In genomic region chr5:149834246-149834855, GRCh38 we compare ENCODE assay signal across 8 cellular contexts.
A peak's percentile ranks its signal among the peaks of the same experiment; 100 is the strongest.
DNase-seq lines count a peak whose midpoint lies in the region; ATAC-seq, FAIRE-seq and TF ChIP-seq lines count a peak whose summit lies in the region.

No MANE protein-coding gene starts in this region.

- H3K79me1 ChIP-seq in H1 (ENCODE audit: low read depth, low read length), result no peaks in the 10 kb centered on the region
- H3K79me1 ChIP-seq in mesendoderm (ENCODE audit: low read length), result no peaks in the 10 kb centered on the region

- peak; percentile 45 for DNase-seq in CD1c-positive myeloid dendritic cell (ENCODE audit: extremely low spot score)
- DNase-seq in GM23248, result peak; percentile 85
- DNase-seq in NCI-H446 treated with DMSO at 0.1 percent for 48 hours (lab: John Stamatoyannopoulos, UW), result peak; percentile 38
- DNase-seq in activated CD4-positive, alpha-beta T cell treated with anti-CD3 and anti-CD28 coated beads for 36 hours, result peak; percentile 74
- peak; percentile 25 to 58 for DNase-seq in H1 (ENCODE audit: low read depth in 1 of 2, low spot score in 2 of 2)
- DNase-seq in mesendoderm, result peak; percentile 86
- no peak for DNase-seq in foreskin melanocyte

- H2BK20ac ChIP-seq in H1 (ENCODE audit: low read length), result no peak overlapping the region

- H2AK5ac ChIP-seq in H1 (ENCODE audit: low read depth, low read length), result no peak overlapping the region
- H2AK5ac ChIP-seq in mesendoderm (ENCODE audit: low read length), result no peak overlapping the region

- no peak overlapping the region for H2BK12ac ChIP-seq in H1 (ENCODE audit: low read depth, low read length)

- H3K18ac ChIP-seq in H1 (ENCODE audit: extremely low read depth, low read length), result no peak overlapping the region
- H3K18ac ChIP-seq in mesendoderm (ENCODE audit: low read length), result no peak overlapping the region

- H3K56ac ChIP-seq in H1 (replicated peaks; ENCODE audit: insufficient read length, low read depth, low read length) (no peak overlapping the region), mesendoderm (ENCODE audit: low read length) (no peak overlapping the region)

- H3K27me3 ChIP-seq in GM23248 (replicated peaks; ENCODE audit: insufficient read depth) (no peaks in the 10 kb centered on the region), H1 (replicated peaks in 1 of 4; ENCODE audit: control insufficient read depth in 3 of 4, extremely low read depth in 1 of 4, insufficient read depth in 3 of 4, low read length in 3 of 4) (no peaks in the 10 kb centered on the region), mesendoderm (ENCODE audit: insufficient read depth, low read length, poor library complexity) (no peaks in the 10 kb centered on the region), stomach smooth muscle (ENCODE audit: control insufficient read depth in 1 of 2, insufficient read depth in 2 of 2, low read length in 2 of 2) (no peaks in the 10 kb centered on the region)

- H3K23ac ChIP-seq in H1 (ENCODE audit: insufficient read length) (no peak overlapping the region), mesendoderm (ENCODE audit: low read length) (no peak overlapping the region)

- TF ChIP-seq RAD21 in H1 (IDR thresholded peaks at IDR 0.05 in 1 of 2, conservative IDR thresholded peaks at IDR 0.05 in 1 of 2; ENCODE audit: low read depth in 2 of 2, low read length in 2 of 2), result peak; percentile 79

- no peak overlapping the region for H3K4me3 Mint-ChIP-seq in activated CD4-positive, alpha-beta T cell treated with anti-CD3 and anti-CD28 coated beads for 36 hours

- H3K4me2 ChIP-seq in GM23248 (ENCODE audit: unreplicated experiment), result no peak overlapping the region
- no peak overlapping the region for H3K4me2 ChIP-seq in H1 (ENCODE audit: insufficient read depth in 1 of 2, low read depth in 2 of 2, low read length in 2 of 2)
- no peak overlapping the region for H3K4me2 ChIP-seq in mesendoderm (ENCODE audit: low read length)

- TF ChIP-seq EP300 in H1 (IDR thresholded peaks at IDR 0.05; ENCODE audit: borderline replicate concordance in 1 of 2, low read depth in 2 of 2, low read length in 2 of 2), result no peak

- no peak overlapping the region for H2AFZ ChIP-seq in GM23248
- H2AFZ ChIP-seq in H1 (ENCODE audit: low read length), result no peak overlapping the region

- H4K8ac ChIP-seq in H1 (ENCODE audit: extremely low read depth, insufficient read depth, low read length) (no peak overlapping the region), mesendoderm (ENCODE audit: low read depth, low read length) (no peak overlapping the region)

- H3K4ac ChIP-seq in H1 (replicated peaks; ENCODE audit: insufficient read length, low read depth, low read length) (no peak overlapping the region), mesendoderm (ENCODE audit: low read depth, low read length) (no peak overlapping the region)

- no peak overlapping the region for H2BK5ac ChIP-seq in H1 (ENCODE audit: low read depth, low read length)
- no peak overlapping the region for H2BK5ac ChIP-seq in mesendoderm (ENCODE audit: low read length)

- H3K36me3 ChIP-seq in GM23248 (ENCODE audit: low read depth) (no peaks in the 10 kb centered on the region), H1 (ENCODE audit: control insufficient read depth in 2 of 4, insufficient read depth in 4 of 4, low read length in 3 of 4) (peaks cover 0 to 2% (median 0%) of the 10 kb centered on the region in 4 experiments; a peak in 1 of 8 replicates), mesendoderm (ENCODE audit: control insufficient read depth, insufficient read depth, low read length) (no peaks in the 10 kb centered on the region), stomach smooth muscle (ENCODE audit: control insufficient read depth in 2 of 2, insufficient read depth in 2 of 2, low read length in 2 of 2) (peaks cover 33 to 38% of the 10 kb centered on the region in 2 donors)

- H3K4me1 ChIP-seq in GM23248 (ENCODE audit: insufficient read depth), result peaks cover 7% of the 10 kb centered on the region
- H3K4me1 ChIP-seq in H1 (replicated peaks in 1 of 4; ENCODE audit: control insufficient read depth in 3 of 4, insufficient read depth in 4 of 4, low read length in 3 of 4), result no peaks in the 10 kb centered on the region
- H3K4me1 ChIP-seq in mesendoderm (ENCODE audit: control insufficient read depth, low read depth, low read length), result no peaks in the 10 kb centered on the region
- H3K4me1 ChIP-seq in stomach smooth muscle (ENCODE audit: control insufficient read depth, insufficient read depth, low read length), result peaks cover 6% of the 10 kb centered on the region

- H4K20me1 ChIP-seq in GM23248 (ENCODE audit: insufficient read depth) (no peaks in the 10 kb centered on the region), H1 (replicated peaks in 1 of 2; ENCODE audit: control insufficient read depth in 1 of 2, insufficient read depth in 2 of 2, low read length in 2 of 2) (no peaks in the 10 kb centered on the region)

- H3K9me3 ChIP-seq in GM23248 (ENCODE audit: low read depth) (no peaks in the 10 kb centered on the region), H1 (ENCODE audit: insufficient read depth in 2 of 2, low read depth in 1 of 2, low read length in 1 of 2) (no peaks in the 10 kb centered on the region), stomach smooth muscle (ENCODE audit: control insufficient read depth in 2 of 2, low read length in 2 of 2) (no peaks in the 10 kb centered on the region)

- H3K27ac Mint-ChIP-seq in activated CD4-positive, alpha-beta T cell treated with anti-CD3 and anti-CD28 coated beads for 36 hours, result no peak overlapping the region

- H3K4me3 ChIP-seq in GM23248 (no peak overlapping the region), H1 (ENCODE audit: extremely low read depth in 1 of 4, insufficient read depth in 2 of 4, low read depth in 3 of 4, low read length in 4 of 4) (no peak overlapping the region), mesendoderm (ENCODE audit: low read length) (no peak overlapping the region), stomach smooth muscle (ENCODE audit: low read length in 2 of 2) (no peak overlapping the region)

- POLR2A ChIA-PET in activated CD4-positive, alpha-beta T cell treated with anti-CD3 and anti-CD28 coated beads for 36 hours (lab: Charles Lee), result interaction anchor here (0.5 to 0.7 kb wide), 2 partner anchors 79 to 93 kb away, joined by 3 to 7 read pairs; no protein-coding TSS in a partner anchor
- POLR2A ChIA-PET in H1 (lab: Charles Lee; ENCODE audit: partially characterized antibody), result interaction anchor here (0.7 kb wide), 1 partner anchor 13 kb away, joined by 3 read pairs; no protein-coding TSS in a partner anchor

- H3K23me2 ChIP-seq in H1 (ENCODE audit: low read depth, low read length), result no peaks in the 10 kb centered on the region

- no peak overlapping the region for H3K14ac ChIP-seq in H1 (ENCODE audit: insufficient read length)

- H3K27me3 Mint-ChIP-seq in activated CD4-positive, alpha-beta T cell treated with anti-CD3 and anti-CD28 coated beads for 36 hours, result no peaks in the 10 kb centered on the region

- intact Hi-C loops in activated CD4-positive, alpha-beta T cell treated with anti-CD3 and anti-CD28 coated beads for 36 hours (cut with DNase I, micrococcal nuclease), result loop anchor here (1.0 kb wide), 3 partner anchors 128 to 384 kb away; no protein-coding TSS in a partner anchor

- CTCF ChIA-PET in activated CD4-positive, alpha-beta T cell treated with anti-CD3 and anti-CD28 coated beads for 36 hours (lab: Charles Lee), result interaction anchor here (0.5 to 7.8 kb wide), 30 partner anchors 9 to 389 kb away, joined by 3 to 116 read pairs (median 4); partner anchors contain the start of genes HMGXB3, SLC26A2 and TIGD6
- CTCF ChIA-PET in H1 (lab: Charles Lee; ENCODE audit: partially characterized antibody), result interaction anchor here (0.6 to 68.7 kb wide), 53 partner anchors 11 to 1236 kb away, joined by 3 to 1740 read pairs (median 4); partner anchors contain the start of gene SLC26A2

- peak; percentile 55 for ATAC-seq in activated CD4-positive, alpha-beta T cell treated with anti-CD3 and anti-CD28 coated beads for 36 hours

- FAIRE-seq in H1 (lab: Jason Lieb, UNC), result peak; percentile 93

- no peak overlapping the region for H4K91ac ChIP-seq in H1 (replicated peaks; ENCODE audit: insufficient read length, low read length)

- peaks cover 5% of the 10 kb centered on the region for H3K36me3 Mint-ChIP-seq in activated CD4-positive, alpha-beta T cell treated with anti-CD3 and anti-CD28 coated beads for 36 hours (ENCODE audit: low read depth)

- H3K27ac ChIP-seq in GM23248 (no peak overlapping the region), H1 (ENCODE audit: low read depth, low read length) (no peak overlapping the region), mesendoderm (ENCODE audit: low read depth, low read length) (no peak overlapping the region), stomach smooth muscle (ENCODE audit: low read length) (peak overlapping the region; percentile 11)

- H3K9me2 ChIP-seq in GM23248 (ENCODE audit: insufficient read depth), result no peaks in the 10 kb centered on the region

- no peak overlapping the region for H3K9ac ChIP-seq in GM23248
- H3K9ac ChIP-seq in H1 (replicated peaks in 1 of 4; ENCODE audit: extremely low read depth in 1 of 4, low read depth in 3 of 4, low read length in 3 of 4), result no peak overlapping the region
- H3K9ac ChIP-seq in mesendoderm (ENCODE audit: low read length), result no peak overlapping the region
- no peak overlapping the region for H3K9ac ChIP-seq in stomach smooth muscle (ENCODE audit: low read length in 2 of 2)

- H3F3A ChIP-seq in GM23248 (ENCODE audit: insufficient read depth), result peaks cover 6% of the 10 kb centered on the region; the same call in 1 of the 2 replicates

- no peaks in the 10 kb centered on the region for H3K9me3 Mint-ChIP-seq in activated CD4-positive, alpha-beta T cell treated with anti-CD3 and anti-CD28 coated beads for 36 hours (ENCODE audit: low read depth)

- H2BK15ac ChIP-seq in H1 (ENCODE audit: low read length) (no peak overlapping the region), mesendoderm (replicated peaks; ENCODE audit: low read depth) (no peak overlapping the region)

- H2BK120ac ChIP-seq in H1 (replicated peaks; ENCODE audit: low read depth, low read length) (no peak overlapping the region), mesendoderm (ENCODE audit: low read depth, low read length) (no peak overlapping the region)

- H4K5ac ChIP-seq in H1 (ENCODE audit: insufficient read length, low read depth, low read length) (no peak overlapping the region), mesendoderm (ENCODE audit: low read length) (no peak overlapping the region)

- no peaks in the 10 kb centered on the region for H3K79me2 ChIP-seq in GM23248 (ENCODE audit: insufficient read depth)
- H3K79me2 ChIP-seq in H1 (ENCODE audit: control insufficient read depth in 1 of 2, insufficient read depth in 2 of 2, low read length in 2 of 2), result no peaks in the 10 kb centered on the region
- H3K79me2 ChIP-seq in mesendoderm (ENCODE audit: control insufficient read depth, insufficient read depth, low read length), result no peaks in the 10 kb centered on the region

- 29 to 38% methylated on average over 5 of the region's 5 CpGs for WGBS in GM23248 (ENCODE audit: low coverage in 1 of 2, low lambda C conversion rate in 2 of 2, missing lambda C conversion rate in 2 of 2), 2 experiments
- 61% methylated on average over 5 of the region's 5 CpGs; no CpG with 5 or more reads in 1 of the 2 experiments for WGBS in H1 (ENCODE audit: extremely low coverage in 1 of 2, insufficient coverage in 1 of 2, insufficient read length in 1 of 2, insufficient replicate concordance in 2 of 2, low coverage in 1 of 2, low lambda C conversion rate in 2 of 2, missing lambda C conversion rate in 1 of 2), 2 experiments
- WGBS in mesendoderm (ENCODE audit: extremely low coverage, insufficient coverage, low lambda C conversion rate), result no CpG with 5 or more reads among the region's 5 CpGs

- TF ChIP-seq POLR2A in H1 (IDR thresholded peaks at IDR 0.05; ENCODE audit: control extremely low read depth in 1 of 2, low read depth in 2 of 2, low read length in 2 of 2), result no peak

- TF ChIP-seq CTCF in H1 (IDR thresholded peaks at IDR 0.05; ENCODE audit: control extremely low read depth in 1 of 3, insufficient read depth in 1 of 3, low read depth in 1 of 3, low read length in 3 of 3), result peak; percentile 35 to 91 (median 73)

- H3K4me1 Mint-ChIP-seq in activated CD4-positive, alpha-beta T cell treated with anti-CD3 and anti-CD28 coated beads for 36 hours, result peaks cover 5% of the 10 kb centered on the region

- in situ Hi-C loops in GM23248 (cut with MboI), result loop anchor here (25.0 kb wide), 3 partner anchors 278 to 603 kb away; partner anchors contain the start of gene RPS14
